In the genomic region with DNA sequence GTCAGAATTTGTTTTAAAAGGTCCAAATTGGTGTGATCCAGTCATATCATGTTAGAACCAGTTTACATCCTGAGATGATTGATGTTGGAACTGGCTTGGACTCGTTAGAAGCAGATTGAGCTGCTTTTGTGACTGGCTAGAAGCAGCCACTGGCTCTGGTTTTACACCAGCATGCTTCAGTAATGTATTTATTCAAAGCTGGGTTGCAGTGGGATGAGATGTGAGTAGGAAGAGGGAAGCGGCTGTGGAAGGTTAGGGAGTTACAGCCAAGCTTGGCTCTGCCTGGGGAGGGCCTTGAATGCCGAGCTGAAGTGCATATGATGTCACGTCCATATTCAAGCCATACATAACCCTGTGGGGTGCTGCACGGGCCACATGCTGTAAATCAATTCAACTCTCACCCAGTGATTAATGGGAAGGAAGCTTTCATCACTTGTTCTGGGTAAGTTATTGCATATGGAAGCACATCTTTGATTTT, we compare ENCODE assay signal across 21 cellular contexts.
A peak's percentile ranks its signal among the peaks of the same experiment; 100 is the strongest.
DNase-seq lines count a peak whose midpoint lies in the region; ATAC-seq and TF ChIP-seq lines count a peak whose summit lies in the region.
"Had no signal": no experiment of that assay in that cellular context is flagged by ENCODE, and none has a peak within 500 bp of the region (broad histone marks: within the 10 kb centered on the region; RNA-seq: fewer than 3 reads in every experiment).

No MANE protein-coding gene starts in this region.

- no peak for TF ChIP-seq POLR2A in prostate gland (IDR thresholded peaks at IDR 0.05)

- WGBS in prostate gland: 60% methylated on average over 5 of the region's 5 CpGs

- DNase-seq in Daoy (ENCODE audit: low read depth) (peak; percentile 35), NCI-H69 (lab: John Stamatoyannopoulos, UW) (peak; percentile 44), ecto neural progenitor cell (ENCODE audit: low spot score) (peak; percentile 30), mesenteric fat pad (ENCODE audit: low spot score) (peak; percentile 22), prostate gland (ENCODE audit: low spot score) (no peak), GM19238 (ENCODE audit: insufficient read length, low spot score) (no peak)
- DNase-seq: activated CD4-positive, alpha-beta T cell treated with anti-CD3 and anti-CD28 coated beads for 4 hours; activated CD8-positive, alpha-beta memory T cell treated with anti-CD3 and anti-CD28 coated beads, Interleukin-2, amount 50 U/mL, for 48 hours; activated gamma-delta T cell; amygdala; central memory CD4-positive, alpha-beta T cell; effector memory CD4-positive, alpha-beta T cell; foreskin melanocyte; Kasumi-1; left cardiac atrium; mucosa of descending colon; PC-9; right lobe of liver; stomach had no signal

- no peaks in the 10 kb centered on the region for H3K4me1 ChIP-seq in prostate gland (replicated peaks)
- H3K4me1 ChIP-seq: right lobe of liver, stomach had no signal

- no peak for ATAC-seq in HG03457 (IDR thresholded peaks at IDR 0.05; ENCODE audit: unreplicated experiment)
- no peak for ATAC-seq in GM19395 (IDR thresholded peaks at IDR 0.05; ENCODE audit: unreplicated experiment)
- ATAC-seq: left cardiac atrium, mucosa of descending colon, right lobe of liver had no signal

- TF ChIP-seq CTCF in prostate gland (IDR thresholded peaks at IDR 0.05): no peak

- intact Hi-C loops in prostate gland (cut with DNase I): no loop called here

- H3K27ac ChIP-seq in prostate gland: no peak overlapping the region
- H3K27ac ChIP-seq: PC-9, right lobe of liver, stomach had no signal

- no peaks in the 10 kb centered on the region for H3K27me3 ChIP-seq in prostate gland (replicated peaks; ENCODE audit: insufficient read depth)
- H3K27me3 ChIP-seq: right lobe of liver, stomach had no signal

- no peaks in the 10 kb centered on the region for H3K9me3 ChIP-seq in prostate gland
- H3K9me3 ChIP-seq: mucosa of descending colon, right lobe of liver, stomach had no signal

- no peaks in the 10 kb centered on the region for H3K36me3 ChIP-seq in prostate gland
- H3K36me3 ChIP-seq: right lobe of liver, stomach had no signal

- no peak overlapping the region for H3K4me3 ChIP-seq in prostate gland
- H3K4me3 ChIP-seq: mucosa of descending colon, PC-9, right lobe of liver, stomach had no signal

Comparison
In these comparisons a context has a peak if more than half of its experiments do, and no peak if none do; other contexts are left out.
1. DNase-seq: peak in Daoy (single experiment), NCI-H69 (single experiment), ecto neural progenitor cell (single experiment) and mesenteric fat pad (single experiment); none in prostate gland (single experiment) and GM19238 (single experiment).